ENCODE assay signal across 17 cellular contexts in the genomic region with DNA sequence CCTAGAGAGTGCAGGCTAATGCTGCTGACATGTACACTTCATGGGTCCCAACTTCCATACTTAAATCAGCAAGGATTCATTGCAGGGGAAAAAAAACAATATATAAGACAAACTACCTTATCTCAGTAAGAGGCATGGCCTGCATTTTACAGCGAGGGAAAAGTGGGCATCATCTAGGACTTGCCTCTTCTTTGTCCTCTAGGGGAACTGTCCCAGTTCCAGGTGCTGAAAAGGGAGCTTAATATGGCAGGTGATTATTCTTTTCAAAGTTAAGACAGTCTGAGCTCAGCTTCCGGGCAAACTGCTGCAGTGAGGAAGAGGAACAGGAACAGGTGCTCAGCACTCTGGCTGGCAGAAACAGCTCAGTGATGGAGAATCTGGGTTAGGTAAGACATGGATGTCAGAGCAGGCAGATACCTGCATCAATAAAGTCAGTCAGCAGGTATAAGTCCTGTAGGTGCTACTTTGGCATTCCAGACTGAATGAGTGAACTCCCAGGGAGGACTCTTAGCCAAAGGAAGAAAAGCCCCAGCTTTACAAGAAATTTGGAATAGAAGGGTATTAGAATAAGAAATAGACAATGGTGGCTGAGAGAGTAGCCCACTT.
DNase-seq lines count a peak whose midpoint lies in the region; ATAC-seq, FAIRE-seq and TF ChIP-seq lines count a peak whose summit lies in the region.
"Had no signal": no experiment of that assay in that cellular context is flagged by ENCODE, and none has a peak within 500 bp of the region (broad histone marks: within the 10 kb centered on the region; RNA-seq: fewer than 3 reads in every experiment).

No MANE protein-coding gene starts in this region.

- no peaks in the 10 kb centered on the region for H3K9me3 Mint-ChIP-seq in endothelial cell (ENCODE audit: unreplicated experiment)
- H3K9me3 Mint-ChIP-seq in natural killer cell treated with Interleukin-12 subunit alpha and Interleukin-12 subunit beta and Interleukin-15 and Interleukin-18, amount 100 ng/mL, for 72 hours = no peaks in the 10 kb centered on the region
- H3K9me3 Mint-ChIP-seq: T-helper 2 cell treated with Interferon-gamma antibody and Interleukin-4, amounts not matched to agents 5 μg/mL and 100 μg/mL, for 36 hours had no signal

- TF ChIP-seq CTCF in HepG2 (CRISPR knock-in tag; IDR thresholded peaks at IDR 0.05) = no peak
- no peak for TF ChIP-seq CTCF in right lobe of liver (IDR thresholded peaks at IDR 0.05)
- no peak for TF ChIP-seq CTCF in endothelial cell (IDR thresholded peaks at IDR 0.05; ENCODE audit: unreplicated experiment)
- TF ChIP-seq CTCF in Peyer's patch (IDR thresholded peaks at IDR 0.05) = no peak

- H2AFZ ChIP-seq in HepG2 (ENCODE audit: low read length) = no peak overlapping the region

- no peaks in the 10 kb centered on the region for H3K36me3 ChIP-seq in HepG2 (replicated peaks in 1 of 2; ENCODE audit: control insufficient read depth in 1 of 2, insufficient read depth in 2 of 2, low read length in 2 of 2)
- no peaks in the 10 kb centered on the region for H3K36me3 ChIP-seq in right lobe of liver
- no peaks in the 10 kb centered on the region for H3K36me3 ChIP-seq in Peyer's patch
- H3K36me3 ChIP-seq: left lung, ovary, stomach had no signal

- FAIRE-seq in HepG2 (lab: Jason Lieb, UNC) = no peak
- FAIRE-seq: urothelium cell line had no signal

- no peak overlapping the region for H3K27ac Mint-ChIP-seq in endothelial cell (ENCODE audit: unreplicated experiment)
- peak overlapping the region in 1 of 2 donors; percentile 11 for H3K27ac Mint-ChIP-seq in natural killer cell treated with Interleukin-12 subunit alpha and Interleukin-12 subunit beta and Interleukin-15 and Interleukin-18, amount 100 ng/mL, for 72 hours
- H3K27ac Mint-ChIP-seq: CD4-positive, alpha-beta memory T cell; T-helper 2 cell treated with Interferon-gamma antibody and Interleukin-4, amounts not matched to agents 5 μg/mL and 100 μg/mL, for 36 hours had no signal

- TF ChIP-seq RAD21 in HepG2 (CRISPR knock-in tag; IDR thresholded peaks at IDR 0.05) = no peak

- POLR2A ChIA-PET in HepG2 (lab: Yijun Ruan, JAX) = no interaction called here

- intact Hi-C loops in HepG2 (cut with micrococcal nuclease; ENCODE audit: unreplicated experiment) = no loop called here
- intact Hi-C loops in right lobe of liver (cut with DNase I) = no loop called here

- no peak overlapping the region for H3K4me2 ChIP-seq in HepG2 (ENCODE audit: low read depth, low read length)

- H3K4me3 Mint-ChIP-seq in endothelial cell (ENCODE audit: unreplicated experiment) = no peak overlapping the region
- H3K4me3 Mint-ChIP-seq in natural killer cell treated with Interleukin-12 subunit alpha and Interleukin-12 subunit beta and Interleukin-15 and Interleukin-18, amount 100 ng/mL, for 72 hours = no peak overlapping the region
- H3K4me3 Mint-ChIP-seq: CD4-positive, alpha-beta memory T cell; T-helper 2 cell treated with Interferon-gamma antibody and Interleukin-4, amounts not matched to agents 5 μg/mL and 100 μg/mL, for 36 hours had no signal

- CTCF ChIA-PET in HepG2 (lab: Yijun Ruan, JAX; ENCODE audit: low intra/inter-chr PET ratio, low total read pairs) = no interaction called here

- WGBS in HepG2 (ENCODE audit: low lambda C conversion rate) = 9% methylated on average over 2 of the region's 2 CpGs
- 20% methylated on average over 2 of the region's 2 CpGs for WGBS in right lobe of liver (ENCODE audit: insufficient coverage, low coverage, low lambda C conversion rate, missing lambda C conversion rate)

- TF ChIP-seq EP300 in HepG2 (IDR thresholded peaks at IDR 0.05; ENCODE audit: low read depth in 2 of 2, low read length in 2 of 2) (no peak), HepG2 (CRISPR knock-in tag; IDR thresholded peaks at IDR 0.05; ENCODE audit: borderline replicate concordance) (no peak)

- no TSS peak for BruUV-seq in HepG2 (replicated peaks; lab: Mats Ljungman, UMichigan)

- H3K27me3 ChIP-seq in HepG2 (ENCODE audit: control insufficient read depth in 1 of 2, insufficient read depth in 2 of 2, low read length in 2 of 2) = peaks cover 0 to 2% of the 10 kb centered on the region in 2 experiments; a peak in 1 of 5 replicates
- no peaks in the 10 kb centered on the region for H3K27me3 ChIP-seq in right lobe of liver
- H3K27me3 ChIP-seq in Peyer's patch = no peaks in the 10 kb centered on the region
- H3K27me3 ChIP-seq: left lung, ovary, stomach had no signal

- H3K4me1 ChIP-seq in HepG2 (ENCODE audit: insufficient read depth, low read length) = no peaks in the 10 kb centered on the region
- no peaks in the 10 kb centered on the region for H3K4me1 ChIP-seq in right lobe of liver
- no peaks in the 10 kb centered on the region for H3K4me1 ChIP-seq in Peyer's patch
- H3K4me1 ChIP-seq: left lung, stomach had no signal

- ATAC-seq in HepG2 (no peak), right lobe of liver (no peak), GM18868 (IDR thresholded peaks at IDR 0.05; ENCODE audit: unreplicated experiment) (no peak), GM18909 (IDR thresholded peaks at IDR 0.05; ENCODE audit: poor library complexity, unreplicated experiment) (no peak)
- ATAC-seq in natural killer cell treated with Interleukin-12 subunit alpha and Interleukin-12 subunit beta and Interleukin-15 and Interleukin-18, amount 100 ng/mL, for 72 hours = no peak
- ATAC-seq: left lung had no signal

- H3K79me2 ChIP-seq in HepG2 (ENCODE audit: insufficient read depth, low read length) = no peaks in the 10 kb centered on the region

- H3K9me3 ChIP-seq in HepG2 (ENCODE audit: low read length) (no peaks in the 10 kb centered on the region), right lobe of liver (no peaks in the 10 kb centered on the region), Peyer's patch (no peaks in the 10 kb centered on the region)
- H3K9me3 ChIP-seq: left lung, ovary, stomach had no signal

- H4K20me1 ChIP-seq in HepG2 (ENCODE audit: insufficient read depth, low read length) = no peaks in the 10 kb centered on the region

- H3K9ac ChIP-seq in HepG2 (ENCODE audit: insufficient read depth, low read depth, low read length) = no peak overlapping the region

- no peak for DNase-seq in HepG2 (ENCODE audit: low spot score)
- no peak for DNase-seq in right lobe of liver
- peak; percentile 77 for DNase-seq in RPMI8226
- peak; percentile 38 for DNase-seq in endothelial cell (ENCODE audit: low spot score)
- no peak for DNase-seq in Peyer's patch
- no peak for DNase-seq in natural killer cell treated with Interleukin-12 subunit alpha and Interleukin-12 subunit beta and Interleukin-15 and Interleukin-18, amount 100 ng/mL, for 72 hours (ENCODE audit: low spot score)
- DNase-seq: anterior cingulate cortex; CD4-positive, alpha-beta memory T cell; left lung; ovary; stimulated activated CD4-positive, alpha-beta T cell treated with anti-CD3 and anti-CD28 coated beads, Interleukin-1b, Interleukin-23, amount 100 ng/mL, for 48 hours; stomach had no signal

- in situ Hi-C loops in HepG2 (cut with HindIII; ENCODE audit: extremely low pct_ligation_motif_present, low pct_unique_long_range_greater_than_20kb) = no loop called here

- H3K36me3 Mint-ChIP-seq in endothelial cell (ENCODE audit: low read depth, unreplicated experiment) = no peaks in the 10 kb centered on the region
- no peaks in the 10 kb centered on the region for H3K36me3 Mint-ChIP-seq in natural killer cell treated with Interleukin-12 subunit alpha and Interleukin-12 subunit beta and Interleukin-15 and Interleukin-18, amount 100 ng/mL, for 72 hours
- H3K36me3 Mint-ChIP-seq: CD4-positive, alpha-beta memory T cell had no signal

- H3K4me3 ChIP-seq in HepG2 (replicated peaks in 1 of 3; ENCODE audit: insufficient read depth in 1 of 3, low read depth in 2 of 3, low read length in 3 of 3) (no peak overlapping the region), right lobe of liver (no peak overlapping the region), Peyer's patch (no peak overlapping the region)
- H3K4me3 ChIP-seq: left lung, ovary, stomach had no signal

- peaks cover 5% of the 10 kb centered on the region for H3K27me3 Mint-ChIP-seq in endothelial cell (ENCODE audit: unreplicated experiment)
- H3K27me3 Mint-ChIP-seq in natural killer cell treated with Interleukin-12 subunit alpha and Interleukin-12 subunit beta and Interleukin-15 and Interleukin-18, amount 100 ng/mL, for 72 hours = peaks cover 25 to 38% of the 10 kb centered on the region in 2 donors

- H3K27ac ChIP-seq in HepG2 (ENCODE audit: extremely low read length, insufficient read depth, low read length) = no peak overlapping the region
- no peak overlapping the region for H3K27ac ChIP-seq in right lobe of liver
- H3K27ac ChIP-seq in Peyer's patch = no peak overlapping the region
- H3K27ac ChIP-seq: HL-60, left lung, ovary, stomach had no signal

- TF ChIP-seq POLR2A in HepG2 (IDR thresholded peaks at IDR 0.05; ENCODE audit: insufficient read depth in 1 of 2, low read depth in 2 of 2, low read length in 2 of 2) = no peak
- TF ChIP-seq POLR2A in right lobe of liver (IDR thresholded peaks at IDR 0.05) = no peak
- no peak for TF ChIP-seq POLR2A in Peyer's patch (IDR thresholded peaks at IDR 0.05)

- H3K4me1 Mint-ChIP-seq in endothelial cell (ENCODE audit: unreplicated experiment) = no peaks in the 10 kb centered on the region
- peaks cover 0 to 4% of the 10 kb centered on the region in 2 donors for H3K4me1 Mint-ChIP-seq in natural killer cell treated with Interleukin-12 subunit alpha and Interleukin-12 subunit beta and Interleukin-15 and Interleukin-18, amount 100 ng/mL, for 72 hours (ENCODE audit: low read depth in 2 of 2)
- H3K4me1 Mint-ChIP-seq: CD4-positive, alpha-beta memory T cell had no signal

TF ChIP-seq in HepG2, 621 proteins besides CTCF, POLR2A, EP300 and RAD21 (continues in another document):
- TF ChIP-seq REL (CRISPR knock-in tag; conservative IDR thresholded peaks at IDR 0.05) (no peak), ZNF496 (CRISPR knock-in tag; IDR thresholded peaks at IDR 0.05; ENCODE audit: insufficient replicate concordance) (no peak), MIER2 (CRISPR knock-in tag; IDR thresholded peaks at IDR 0.05) (peak; percentile 94), E2F2 (CRISPR knock-in tag; IDR thresholded peaks at IDR 0.05; ENCODE audit: borderline replicate concordance) (no peak), ZNF44 (CRISPR knock-in tag; IDR thresholded peaks at IDR 0.05) (no peak)

Comparison
In these comparisons a context has a peak if more than half of its experiments do, and no peak if none do; other contexts are left out.
1. DNase-seq: peak in RPMI8226 (single experiment) and endothelial cell (single experiment); none in HepG2 (single experiment), right lobe of liver (0 of 3), Peyer's patch (0 of 3) and natural killer cell treated with Interleukin-12 subunit alpha and Interleukin-12 subunit beta and Interleukin-15 and Interleukin-18, amount 100 ng/mL, for 72 hours (single experiment).